Comparison of ENCODE assay signal across 2 cellular contexts in genomic region chr18:48836806-48837615, GRCh38.
TF ChIP-seq lines count a peak whose summit lies in the region.

No MANE protein-coding gene starts in this region.

TF ChIP-seq in SK-N-SH treated with all-trans-retinoic acid at 6 μM for 48 hours, 23 proteins besides CTCF, POLR2A, EP300 and RAD21 (continued from another document):
- TF ChIP-seq ZFP30 (CRISPR knock-in tag; IDR thresholded peaks at IDR 0.05) (no peak), CSDC2 (CRISPR knock-in tag; IDR thresholded peaks at IDR 0.05) (no peak), SNAI2 (CRISPR knock-in tag; IDR thresholded peaks at IDR 0.05) (no peak), POU6F1 (CRISPR knock-in tag; IDR thresholded peaks at IDR 0.05; ENCODE audit: borderline replicate concordance, low read depth) (no peak), PATZ1 (CRISPR knock-in tag; IDR thresholded peaks at IDR 0.05; ENCODE audit: borderline replicate concordance) (no peak), TOX (CRISPR knock-in tag; IDR thresholded peaks at IDR 0.05; ENCODE audit: borderline replicate concordance) (no peak)

TF ChIP-seq in H1, 55 proteins besides CTCF, POLR2A, EP300 and RAD21:
- TF ChIP-seq SP1 (IDR thresholded peaks at IDR 0.05; ENCODE audit: low read depth, low read length): no peak
